Comparison of ENCODE assay signal across 1 cellular context in the genomic region with DNA sequence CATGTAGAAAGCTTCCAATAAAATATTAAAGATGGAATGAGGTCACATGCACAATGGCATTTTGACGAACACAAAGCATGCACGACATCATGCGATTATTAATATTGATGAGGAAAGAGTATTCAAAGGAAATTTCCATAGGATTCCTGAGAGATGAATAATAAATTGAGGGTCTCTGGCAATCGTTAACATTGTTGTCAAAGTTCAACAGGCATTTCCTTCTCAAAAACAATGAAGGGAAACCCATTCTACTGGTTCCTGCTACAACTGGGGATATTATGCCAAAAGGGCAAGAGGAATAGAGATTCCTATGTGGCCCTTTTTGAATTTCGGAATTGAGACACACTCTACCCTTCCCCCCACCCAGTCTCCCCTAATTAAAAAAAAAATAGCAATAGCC.
TF ChIP-seq lines count a peak whose summit lies in the region.

No MANE protein-coding gene starts in this region.

TF ChIP-seq in HEK293, 187 proteins besides CTCF, POLR2A, EP300 and RAD21 (continued from another document):
- TF ChIP-seq ZNF280D (tag by site-specific recombination; IDR thresholded peaks at IDR 0.05) (no peak), ZIC2 (tag by site-specific recombination; IDR thresholded peaks at IDR 0.05) (no peak), ZNF530 (tag by site-specific recombination; IDR thresholded peaks at IDR 0.05; ENCODE audit: low read depth) (no peak), ZNF580 (tag by site-specific recombination; IDR thresholded peaks at IDR 0.05) (no peak), ZNF433 (tag by site-specific recombination; IDR thresholded peaks at IDR 0.05; ENCODE audit: low read depth) (no peak), TRIM28 (IDR thresholded peaks at IDR 0.05; ENCODE audit: borderline replicate concordance, low read length) (no peak), ZNF791 (tag by site-specific recombination; IDR thresholded peaks at IDR 0.05) (no peak), ZBTB20 (tag by site-specific recombination; IDR thresholded peaks at IDR 0.05) (no peak), PRDM6 (tag by site-specific recombination; IDR thresholded peaks at IDR 0.05) (no peak), BCL11B (tag by site-specific recombination; IDR thresholded peaks at IDR 0.05; ENCODE audit: low read depth) (no peak), ZNF394 (tag by site-specific recombination; IDR thresholded peaks at IDR 0.05; ENCODE audit: borderline replicate concordance) (no peak), ZNF610 (tag by site-specific recombination; IDR thresholded peaks at IDR 0.05; ENCODE audit: borderline replicate concordance) (no peak), EGR2 (tag by site-specific recombination; IDR thresholded peaks at IDR 0.05; ENCODE audit: low read depth) (no peak)
- TF ChIP-seq, protein P1, sequence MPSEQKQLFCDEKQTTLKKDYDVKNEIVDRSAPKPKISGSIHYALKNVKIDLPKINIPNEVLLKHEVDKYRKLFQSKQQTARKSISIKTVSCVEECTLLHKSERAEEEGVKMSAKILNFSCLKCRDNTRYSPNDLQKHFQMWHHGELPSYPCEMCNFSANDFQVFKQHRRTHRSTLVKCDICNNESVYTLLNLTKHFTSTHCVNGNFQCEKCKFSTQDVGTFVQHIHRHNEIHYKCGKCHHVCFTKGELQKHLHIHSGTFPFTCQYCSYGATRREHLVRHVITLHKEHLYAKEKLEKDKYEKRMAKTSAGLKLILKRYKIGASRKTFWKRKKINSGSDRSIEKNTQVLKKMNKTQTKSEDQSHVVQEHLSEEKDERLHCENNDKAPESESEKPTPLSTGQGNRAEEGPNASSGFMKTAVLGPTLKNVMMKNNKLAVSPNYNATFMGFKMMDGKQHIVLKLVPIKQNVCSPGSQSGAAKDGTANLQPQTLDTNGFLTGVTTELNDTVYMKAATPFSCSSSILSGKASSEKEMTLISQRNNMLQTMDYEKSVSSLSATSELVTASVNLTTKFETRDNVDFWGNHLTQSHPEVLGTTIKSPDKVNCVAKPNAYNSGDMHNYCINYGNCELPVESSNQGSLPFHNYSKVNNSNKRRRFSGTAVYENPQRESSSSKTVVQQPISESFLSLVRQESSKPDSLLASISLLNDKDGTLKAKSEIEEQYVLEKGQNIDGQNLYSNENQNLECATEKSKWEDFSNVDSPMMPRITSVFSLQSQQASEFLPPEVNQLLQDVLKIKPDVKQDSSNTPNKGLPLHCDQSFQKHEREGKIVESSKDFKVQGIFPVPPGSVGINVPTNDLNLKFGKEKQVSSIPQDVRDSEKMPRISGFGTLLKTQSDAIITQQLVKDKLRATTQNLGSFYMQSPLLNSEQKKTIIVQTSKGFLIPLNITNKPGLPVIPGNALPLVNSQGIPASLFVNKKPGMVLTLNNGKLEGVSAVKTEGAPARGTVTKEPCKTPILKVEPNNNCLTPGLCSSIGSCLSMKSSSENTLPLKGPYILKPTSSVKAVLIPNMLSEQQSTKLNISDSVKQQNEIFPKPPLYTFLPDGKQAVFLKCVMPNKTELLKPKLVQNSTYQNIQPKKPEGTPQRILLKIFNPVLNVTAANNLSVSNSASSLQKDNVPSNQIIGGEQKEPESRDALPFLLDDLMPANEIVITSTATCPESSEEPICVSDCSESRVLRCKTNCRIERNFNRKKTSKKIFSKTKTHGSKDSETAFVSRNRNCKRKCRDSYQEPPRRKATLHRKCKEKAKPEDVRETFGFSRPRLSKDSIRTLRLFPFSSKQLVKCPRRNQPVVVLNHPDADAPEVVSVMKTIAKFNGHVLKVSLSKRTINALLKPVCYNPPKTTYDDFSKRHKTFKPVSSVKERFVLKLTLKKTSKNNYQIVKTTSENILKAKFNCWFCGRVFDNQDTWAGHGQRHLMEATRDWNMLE (tag by site-specific recombination; conservative IDR thresholded peaks at IDR 0.05; ENCODE audit: low read depth): no peak
